9 cellular contexts compared by ENCODE assay signal in genomic region chr6:27582928-27583725, GRCh38.
A peak's percentile ranks its signal among the peaks of the same experiment; 100 is the strongest.
DNase-seq lines count a peak whose midpoint lies in the region; ATAC-seq, FAIRE-seq and TF ChIP-seq lines count a peak whose summit lies in the region.
"Had no signal": no experiment of that assay in that cellular context is flagged by ENCODE, and none has a peak within 500 bp of the region (broad histone marks: within the 10 kb centered on the region; RNA-seq: fewer than 3 reads in every experiment).

No MANE protein-coding gene starts in this region.

- H3K27ac Mint-ChIP-seq in activated T-cell treated with anti-CD3 and anti-CD28 coated beads, Interleukin-2, amount 50 U/mL, for 72 hours: peak overlapping the region; percentile 96

- no peaks in the 10 kb centered on the region for H3K9me1 ChIP-seq in keratinocyte (ENCODE audit: control insufficient read depth, extremely low read depth, insufficient read depth, low read length)

- no peaks in the 10 kb centered on the region for H3K79me2 ChIP-seq in keratinocyte (ENCODE audit: control insufficient read depth, insufficient read depth, low read length)
- H3K79me2 ChIP-seq: parathyroid adenoma had no signal

- H3K4me3 ChIP-seq in keratinocyte (ENCODE audit: control insufficient read depth in 2 of 3, extremely low read depth in 1 of 3, insufficient read depth in 2 of 3, low read depth in 1 of 3, low read length in 3 of 3): peak overlapping the region in 2 of 3 experiments; percentile 2 to 43

- no peak for TF ChIP-seq CTCF in keratinocyte (optimal IDR thresholded peaks at IDR 0.05 in 1 of 3, IDR thresholded peaks at IDR 0.05 in 1 of 3, conservative IDR thresholded peaks at IDR 0.05 in 1 of 3; ENCODE audit: extremely low read depth in 1 of 3, insufficient read depth in 2 of 3, low read length in 3 of 3)

- H3K9ac ChIP-seq in keratinocyte (ENCODE audit: control insufficient read depth, extremely low read depth, insufficient read depth, low read length): no peak overlapping the region
- H3K9ac ChIP-seq: parathyroid adenoma had no signal

- H3K27ac ChIP-seq in keratinocyte (ENCODE audit: control insufficient read depth, insufficient read depth, low read length): no peak overlapping the region
- H3K27ac ChIP-seq: parathyroid adenoma had no signal

- H4K20me1 ChIP-seq in keratinocyte (ENCODE audit: control insufficient read depth, extremely low read depth, insufficient read depth, low read length): no peaks in the 10 kb centered on the region

- H3K27me3 ChIP-seq in keratinocyte (ENCODE audit: control insufficient read depth, extremely low read depth, insufficient read depth, low read length): no peaks in the 10 kb centered on the region

- peak in 1 of 2 donors; percentile 58 for ATAC-seq in activated T-cell treated with anti-CD3 and anti-CD28 coated beads, Interleukin-2, amount 50 U/mL, for 72 hours (replicated peaks in 1 of 2)
- ATAC-seq in HG02870 (IDR thresholded peaks at IDR 0.05; ENCODE audit: unreplicated experiment): no peak
- no peak for ATAC-seq in HG03439 (IDR thresholded peaks at IDR 0.05; ENCODE audit: unreplicated experiment)

- peak overlapping the region; percentile 43 for H3K4me2 ChIP-seq in keratinocyte (ENCODE audit: control insufficient read depth, extremely low read depth, insufficient read depth, low read depth, low read length)

- no peaks in the 10 kb centered on the region for H3K9me3 Mint-ChIP-seq in activated T-cell treated with anti-CD3 and anti-CD28 coated beads, Interleukin-2, amount 50 U/mL, for 72 hours

- H3K4me1 Mint-ChIP-seq in activated T-cell treated with anti-CD3 and anti-CD28 coated beads, Interleukin-2, amount 50 U/mL, for 72 hours (ENCODE audit: low read depth): peaks cover 5% of the 10 kb centered on the region

- DNase-seq in NCI-H1436 (lab: John Stamatoyannopoulos, UW): peak; percentile 8
- DNase-seq in NCI-H1436 treated with DMSO at 0.1 percent for 48 hours (lab: John Stamatoyannopoulos, UW): no peak
- peak; percentile 35 to 40 for DNase-seq in NCI-H1930 (lab: John Stamatoyannopoulos, UW)
- DNase-seq in activated T-cell treated with anti-CD3 and anti-CD28 coated beads, Interleukin-2, amount 50 U/mL, for 72 hours: peak; percentile 54 to 59
- DNase-seq in keratinocyte (ENCODE audit: low read depth, low spot score): no peak
- no peak for DNase-seq in NCI-H187 (lab: John Stamatoyannopoulos, UW)

- peak overlapping the region; percentile 59 to 63 for H3K4me3 Mint-ChIP-seq in activated T-cell treated with anti-CD3 and anti-CD28 coated beads, Interleukin-2, amount 50 U/mL, for 72 hours

- H3K27me3 Mint-ChIP-seq in activated T-cell treated with anti-CD3 and anti-CD28 coated beads, Interleukin-2, amount 50 U/mL, for 72 hours (ENCODE audit: low read depth): peaks cover 83% of the 10 kb centered on the region

- H3K4me1 ChIP-seq in keratinocyte (ENCODE audit: control insufficient read depth, extremely low read depth, insufficient read depth, low read length): no peaks in the 10 kb centered on the region
- H3K4me1 ChIP-seq: parathyroid adenoma had no signal

- H3K36me3 ChIP-seq in keratinocyte (ENCODE audit: control insufficient read depth in 2 of 2, extremely low read depth in 1 of 2, insufficient read depth in 2 of 2, low read length in 2 of 2): no peaks in the 10 kb centered on the region

- no peaks in the 10 kb centered on the region for H3K9me3 ChIP-seq in keratinocyte (ENCODE audit: control insufficient read depth, low read depth, low read length)

- no peak for FAIRE-seq in keratinocyte (lab: Jason Lieb, UNC)

- H3K36me3 Mint-ChIP-seq in activated T-cell treated with anti-CD3 and anti-CD28 coated beads, Interleukin-2, amount 50 U/mL, for 72 hours (ENCODE audit: insufficient read depth in 2 of 2): peaks cover 0 to 2% of the 10 kb centered on the region in 2 donors

- dilution Hi-C loops in keratinocyte (cut with MboI; ENCODE audit: extremely low pct_ligation_motif_present, low sequenced_read_pairs): no loop called here

- no peak overlapping the region for H2AFZ ChIP-seq in keratinocyte (ENCODE audit: control insufficient read depth, low read length)
- H2AFZ ChIP-seq: parathyroid adenoma had no signal

Comparison
In these comparisons a context has a peak if more than half of its experiments do, and no peak if none do; other contexts are left out.
1. DNase-seq: peak in NCI-H1436 (single experiment), NCI-H1930 (2 of 2) and activated T-cell treated with anti-CD3 and anti-CD28 coated beads, Interleukin-2, amount 50 U/mL, for 72 hours (2 of 2); none in NCI-H1436 treated with DMSO at 0.1 percent for 48 hours (single experiment), keratinocyte (single experiment) and NCI-H187 (0 of 2).